8 cellular contexts compared by ENCODE assay signal in the genomic region with DNA sequence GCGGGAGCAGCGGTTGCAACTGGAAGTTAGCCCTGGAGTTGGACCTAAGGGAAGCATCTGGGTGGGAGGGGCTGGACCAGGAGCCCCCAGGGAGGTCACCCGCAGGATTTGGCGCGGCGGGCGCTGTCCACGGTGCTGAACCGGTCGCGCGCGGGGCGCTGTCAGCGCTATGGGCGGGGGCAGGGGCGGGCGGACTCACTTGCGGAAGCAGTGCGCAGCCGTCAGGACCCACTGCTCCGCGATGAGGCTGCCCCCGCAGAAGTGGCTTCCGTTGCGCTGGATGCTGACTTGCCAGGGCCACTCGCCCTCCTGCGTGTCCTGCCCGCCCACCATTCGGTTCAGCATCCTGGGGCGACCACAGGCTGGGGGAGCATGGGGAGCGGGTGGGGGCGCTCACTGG. TPM values are rescaled to one million over a fixed set of nuclear protein-coding genes. Genes with fewer than 3 reads are reported as not detected.
A peak's percentile ranks its signal among the peaks of the same experiment; 100 is the strongest.
DNase-seq lines count a peak whose midpoint lies in the region; ATAC-seq, FAIRE-seq and TF ChIP-seq lines count a peak whose summit lies in the region.

No MANE protein-coding gene starts in this region.

- no peak overlapping the region for H3K4me3 Mint-ChIP-seq in WTC11

- H3K4me1 ChIP-seq in HEK293 (ENCODE audit: control insufficient read depth, insufficient read depth, low read length) (no peaks in the 10 kb centered on the region), HepG2 (ENCODE audit: insufficient read depth, low read length) (peaks cover 18% of the 10 kb centered on the region)

- no peak overlapping the region for H3K27ac Mint-ChIP-seq in WTC11

- DNase-seq in WTC11 (ENCODE audit: low spot score) (peak; percentile 72), HepG2 (ENCODE audit: low spot score) (no peak), NCI-H1105 (lab: John Stamatoyannopoulos, UW) (no peak)
- DNase-seq in central memory CD4-positive, alpha-beta T cell: peak; percentile 76
- peak; percentile 68 for DNase-seq in stimulated activated CD8-positive, alpha-beta memory T cell treated with anti-CD3 and anti-CD28 coated beads, Interleukin-15, amount 100 ng/mL, for 1 hour (ENCODE audit: low read depth)

- no peak for TF ChIP-seq POLR2A in HepG2 (IDR thresholded peaks at IDR 0.05; ENCODE audit: insufficient read depth in 1 of 2, low read depth in 2 of 2, low read length in 2 of 2)

- no peak overlapping the region for H3K9ac ChIP-seq in HepG2 (ENCODE audit: insufficient read depth, low read depth, low read length)

- no peak for TF ChIP-seq CTCF in HEK293 (tag by site-specific recombination; IDR thresholded peaks at IDR 0.05)
- no peak for TF ChIP-seq CTCF in WTC11 (IDR thresholded peaks at IDR 0.05)
- TF ChIP-seq CTCF in HepG2 (CRISPR knock-in tag; IDR thresholded peaks at IDR 0.05): no peak

- no peaks in the 10 kb centered on the region for H3K79me2 ChIP-seq in HepG2 (ENCODE audit: insufficient read depth, low read length)

- H3K4me3 ChIP-seq in HEK293 (ENCODE audit: low read depth, low read length) (no peak overlapping the region), HepG2 (replicated peaks in 1 of 3; ENCODE audit: insufficient read depth in 1 of 3, low read depth in 2 of 3, low read length in 3 of 3) (no peak overlapping the region)

- H4K20me1 ChIP-seq in HepG2 (ENCODE audit: insufficient read depth, low read length): no peaks in the 10 kb centered on the region

- no peak overlapping the region for H3K4me2 ChIP-seq in HepG2 (ENCODE audit: low read depth, low read length)

- H3K9me3 ChIP-seq in HEK293 (ENCODE audit: control insufficient read depth, insufficient read depth, low read depth, low read length): no peaks in the 10 kb centered on the region
- H3K9me3 ChIP-seq in HepG2 (ENCODE audit: low read length): no peaks in the 10 kb centered on the region

- H3K36me3 ChIP-seq in HEK293 (ENCODE audit: control insufficient read depth in 2 of 2, insufficient read depth in 1 of 2, low read length in 2 of 2) (peaks cover 0 to 3% of the 10 kb centered on the region in 2 experiments; a peak in 1 of 3 replicates), HepG2 (replicated peaks in 1 of 2; ENCODE audit: control insufficient read depth in 1 of 2, insufficient read depth in 2 of 2, low read length in 2 of 2) (no peaks in the 10 kb centered on the region)

- CTCF ChIA-PET in HEK293 (lab: Yijun Ruan, JAX): no interaction called here
- CTCF ChIA-PET in WTC11 (lab: Charles Lee): no interaction called here
- CTCF ChIA-PET in HepG2 (lab: Yijun Ruan, JAX; ENCODE audit: low intra/inter-chr PET ratio, low total read pairs): no interaction called here

- no peak for TF ChIP-seq RAD21 in HepG2 (CRISPR knock-in tag; IDR thresholded peaks at IDR 0.05)

- H3K4me1 Mint-ChIP-seq in WTC11: peaks cover 6% of the 10 kb centered on the region; the same call in 1 of the 2 replicates

- WGBS in HepG2 (ENCODE audit: low lambda C conversion rate): 43% methylated on average over 7 of the region's 33 CpGs

- no peak for TF ChIP-seq EP300 in HepG2 (IDR thresholded peaks at IDR 0.05; ENCODE audit: low read depth in 2 of 2, low read length in 2 of 2)
- TF ChIP-seq EP300 in HepG2 (CRISPR knock-in tag; IDR thresholded peaks at IDR 0.05; ENCODE audit: borderline replicate concordance): no peak

- H3K27ac ChIP-seq in HEK293 (ENCODE audit: extremely low read depth, low read depth, low read length): no peak overlapping the region
- no peak overlapping the region for H3K27ac ChIP-seq in HepG2 (ENCODE audit: extremely low read length, insufficient read depth, low read length)

- BruUV-seq in HepG2 (replicated peaks; lab: Mats Ljungman, UMichigan): no TSS peak

- no peak for FAIRE-seq in HepG2 (lab: Jason Lieb, UNC)

- intact Hi-C loops in HepG2 (cut with micrococcal nuclease; ENCODE audit: unreplicated experiment): no loop called here

- H3K36me3 Mint-ChIP-seq in WTC11: no peaks in the 10 kb centered on the region

- POLR2A ChIA-PET in HEK293 (lab: Yijun Ruan, JAX) (no interaction called here), WTC11 (lab: Charles Lee) (no interaction called here), HepG2 (lab: Yijun Ruan, JAX) (no interaction called here)

- H3K27me3 Mint-ChIP-seq in WTC11 (ENCODE audit: low read depth): no peaks in the 10 kb centered on the region

- in situ Hi-C loops in HepG2 (cut with HindIII; ENCODE audit: extremely low pct_ligation_motif_present, low pct_unique_long_range_greater_than_20kb): no loop called here

- no peak overlapping the region for H2AFZ ChIP-seq in HepG2 (ENCODE audit: low read length)

- ATAC-seq in WTC11 (peak; percentile 36), HepG2 (no peak), GM21367 (IDR thresholded peaks at IDR 0.05; ENCODE audit: unreplicated experiment) (no peak), HG02759 (IDR thresholded peaks at IDR 0.05; ENCODE audit: unreplicated experiment) (no peak)

- H3K27me3 ChIP-seq in HepG2 (ENCODE audit: control insufficient read depth in 1 of 2, insufficient read depth in 2 of 2, low read length in 2 of 2): peaks cover 7 to 36% of the 10 kb centered on the region in 2 experiments

- no peaks in the 10 kb centered on the region for H3K9me3 Mint-ChIP-seq in WTC11

RNA-seq across cellular contexts. Expression of gene PRSS27, which starts 4.5 kb away (rescaled TPM):
- total RNA-seq in WTC11 (2021): 5.1 to 5.4 TPM (median 5.1 TPM) in 3 replicates
- total RNA-seq in HepG2 (2016; rRNA removed; fragmentation: Illumina TruSeq; extraction: Trizol): 0.20 TPM in 1 of 2 replicates, not detected in the other
- total RNA-seq in HepG2 (2016; cell fraction: cytosol; rRNA removed; fragmentation: Illumina TruSeq; extraction: Trizol; ENCODE audit: low read depth): 0.30 TPM in 1 of 2 replicates, not detected in the other
- total RNA-seq in HepG2 (2016; cell fraction: insoluble cytoplasmic fraction; rRNA removed; fragmentation: Illumina TruSeq; extraction: Trizol): 0.35 TPM in 1 of 2 replicates, not detected in the other
- 0.12 and 0.41 TPM in 2 replicates for total RNA-seq in HepG2 (2016; cell fraction: membrane; rRNA removed; fragmentation: Illumina TruSeq; extraction: Trizol)
- total RNA-seq in HepG2 (2016; cell fraction: nucleus; rRNA removed; fragmentation: Illumina TruSeq; extraction: Trizol): 0.19 and 0.34 TPM in 2 replicates
- polyA plus RNA-seq in HepG2 (2011; rRNA removed): 0.73 and 1.2 TPM in 2 replicates
- polyA plus RNA-seq in HepG2 (2011; cell fraction: cytosol; rRNA removed): 0.59 and 1.3 TPM in 2 replicates
- polyA plus RNA-seq in HepG2 (2011; cell fraction: nucleus; rRNA removed): 2.0 and 2.8 TPM in 2 replicates
- 0.43 and 1.1 TPM in 2 replicates for polyA plus RNA-seq in HepG2 (2012)
- polyA plus RNA-seq in HepG2 (2016; cell fraction: cytosol; fragmentation: Illumina TruSeq; extraction: Trizol; ENCODE audit: low read depth): 0.08 and 0.16 TPM in 2 replicates
- not detected in 2 replicates for polyA plus RNA-seq in HepG2 (2016; cell fraction: insoluble cytoplasmic fraction; fragmentation: Illumina TruSeq; extraction: Trizol; ENCODE audit: low read depth)
- 0.21 TPM in 1 of 2 replicates, not detected in the other for polyA plus RNA-seq in HepG2 (2016; cell fraction: membrane; fragmentation: Illumina TruSeq; extraction: Trizol; ENCODE audit: low read depth)
- 0.53 TPM in 1 of 2 replicates, not detected in the other for polyA plus RNA-seq in HepG2 (2016; cell fraction: nucleus; fragmentation: Illumina TruSeq; extraction: Trizol; ENCODE audit: insufficient read depth, low read depth)
- polyA minus RNA-seq in HepG2 (2011; rRNA and poly(A)+ RNA removed; ENCODE audit: low replicate concordance): 1.0 and 1.7 TPM in 2 replicates
- not detected in 2 replicates for polyA minus RNA-seq in HepG2 (2011; cell fraction: cytosol; rRNA and poly(A)+ RNA removed)
- 1.3 and 1.6 TPM in 2 replicates for polyA minus RNA-seq in HepG2 (2011; cell fraction: nucleus; rRNA and poly(A)+ RNA removed)

RNA-seq across cellular contexts. Expression of gene KCTD5, which starts 33.2 kb away (rescaled TPM):
- total RNA-seq in WTC11 (2021) (24.8 to 27.8 TPM (median 27.2 TPM) in 3 replicates), HepG2 (2016; rRNA removed; fragmentation: Illumina TruSeq; extraction: Trizol) (29.8 and 31.0 TPM in 2 replicates)
- total RNA-seq in HepG2 (2016; cell fraction: cytosol; rRNA removed; fragmentation: Illumina TruSeq; extraction: Trizol; ENCODE audit: low read depth): 5.0 and 5.1 TPM in 2 replicates
- 27.9 and 29.1 TPM in 2 replicates for total RNA-seq in HepG2 (2016; cell fraction: insoluble cytoplasmic fraction; rRNA removed; fragmentation: Illumina TruSeq; extraction: Trizol)
- total RNA-seq in HepG2 (2016; cell fraction: membrane; rRNA removed; fragmentation: Illumina TruSeq; extraction: Trizol): 14.7 and 15.1 TPM in 2 replicates
- 13.3 and 14.3 TPM in 2 replicates for total RNA-seq in HepG2 (2016; cell fraction: nucleus; rRNA removed; fragmentation: Illumina TruSeq; extraction: Trizol)
- 25.4 and 30.1 TPM in 2 replicates for polyA plus RNA-seq in HepG2 (2011; rRNA removed)
- 33.9 and 64.2 TPM in 2 replicates for polyA plus RNA-seq in HepG2 (2011; cell fraction: cytosol; rRNA removed)
- polyA plus RNA-seq in HepG2 (2011; cell fraction: nucleus; rRNA removed): 25.5 and 25.6 TPM in 2 replicates
- 16.3 and 19.0 TPM in 2 replicates for polyA plus RNA-seq in HepG2 (2012)
- polyA plus RNA-seq in HepG2 (2016; cell fraction: cytosol; fragmentation: Illumina TruSeq; extraction: Trizol; ENCODE audit: low read depth): 3.8 and 4.0 TPM in 2 replicates
- 32.7 and 37.0 TPM in 2 replicates for polyA plus RNA-seq in HepG2 (2016; cell fraction: insoluble cytoplasmic fraction; fragmentation: Illumina TruSeq; extraction: Trizol; ENCODE audit: low read depth)
- polyA plus RNA-seq in HepG2 (2016; cell fraction: membrane; fragmentation: Illumina TruSeq; extraction: Trizol; ENCODE audit: low read depth): 9.8 and 10.5 TPM in 2 replicates
- polyA plus RNA-seq in HepG2 (2016; cell fraction: nucleus; fragmentation: Illumina TruSeq; extraction: Trizol; ENCODE audit: insufficient read depth, low read depth): 21.4 and 22.6 TPM in 2 replicates
- 23.0 and 26.3 TPM in 2 replicates for polyA minus RNA-seq in HepG2 (2011; rRNA and poly(A)+ RNA removed; ENCODE audit: low replicate concordance)
- polyA minus RNA-seq in HepG2 (2011; cell fraction: cytosol; rRNA and poly(A)+ RNA removed): 12.8 and 16.6 TPM in 2 replicates
- 11.3 and 13.7 TPM in 2 replicates for polyA minus RNA-seq in HepG2 (2011; cell fraction: nucleus; rRNA and poly(A)+ RNA removed)

RNA-seq across cellular contexts. Expression of gene SRRM2, which starts 36.9 kb away (rescaled TPM):
- 769 to 823 TPM (median 815 TPM) in 3 replicates for total RNA-seq in WTC11 (2021)
- total RNA-seq in HepG2 (2016; rRNA removed; fragmentation: Illumina TruSeq; extraction: Trizol): 50.4 and 80.6 TPM in 2 replicates
- 41.5 and 43.0 TPM in 2 replicates for total RNA-seq in HepG2 (2016; cell fraction: cytosol; rRNA removed; fragmentation: Illumina TruSeq; extraction: Trizol; ENCODE audit: low read depth)
- 44.1 and 73.0 TPM in 2 replicates for total RNA-seq in HepG2 (2016; cell fraction: insoluble cytoplasmic fraction; rRNA removed; fragmentation: Illumina TruSeq; extraction: Trizol)
- total RNA-seq in HepG2 (2016; cell fraction: membrane; rRNA removed; fragmentation: Illumina TruSeq; extraction: Trizol): 48.8 and 52.0 TPM in 2 replicates
- total RNA-seq in HepG2 (2016; cell fraction: nucleus; rRNA removed; fragmentation: Illumina TruSeq; extraction: Trizol): 159 and 170 TPM in 2 replicates
- 112 and 125 TPM in 2 replicates for polyA plus RNA-seq in HepG2 (2011; rRNA removed)
- 40.5 and 54.4 TPM in 2 replicates for polyA plus RNA-seq in HepG2 (2011; cell fraction: cytosol; rRNA removed)
- 1,408 and 1,626 TPM in 2 replicates for polyA plus RNA-seq in HepG2 (2011; cell fraction: nucleus; rRNA removed)
- polyA plus RNA-seq in HepG2 (2012): 364 and 397 TPM in 2 replicates
- 15.2 and 19.4 TPM in 2 replicates for polyA plus RNA-seq in HepG2 (2016; cell fraction: cytosol; fragmentation: Illumina TruSeq; extraction: Trizol; ENCODE audit: low read depth)
- 169 and 221 TPM in 2 replicates for polyA plus RNA-seq in HepG2 (2016; cell fraction: insoluble cytoplasmic fraction; fragmentation: Illumina TruSeq; extraction: Trizol; ENCODE audit: low read depth)
- polyA plus RNA-seq in HepG2 (2016; cell fraction: membrane; fragmentation: Illumina TruSeq; extraction: Trizol; ENCODE audit: low read depth): 38.4 and 49.5 TPM in 2 replicates
- 998 and 1,215 TPM in 2 replicates for polyA plus RNA-seq in HepG2 (2016; cell fraction: nucleus; fragmentation: Illumina TruSeq; extraction: Trizol; ENCODE audit: insufficient read depth, low read depth)
- 125 and 143 TPM in 2 replicates for polyA minus RNA-seq in HepG2 (2011; rRNA and poly(A)+ RNA removed; ENCODE audit: low replicate concordance)
- polyA minus RNA-seq in HepG2 (2011; cell fraction: cytosol; rRNA and poly(A)+ RNA removed): 88.7 and 111 TPM in 2 replicates
- polyA minus RNA-seq in HepG2 (2011; cell fraction: nucleus; rRNA and poly(A)+ RNA removed): 176 and 198 TPM in 2 replicates

Comparison
In these comparisons a context has a peak if more than half of its experiments do, and no peak if none do; other contexts are left out.
1. DNase-seq: peak in WTC11 (single experiment), central memory CD4-positive, alpha-beta T cell (single experiment) and stimulated activated CD8-positive, alpha-beta memory T cell treated with anti-CD3 and anti-CD28 coated beads, Interleukin-15, amount 100 ng/mL, for 1 hour (single experiment); none in HepG2 (single experiment) and NCI-H1105 (single experiment).
2. Of the 63 proteins assayed by ChIP-seq in both HepG2 and HEK293: peak only in HepG2: PATZ1; only in HEK293: none; in both: REST; in neither: 61.